8 cellular contexts compared by ENCODE assay signal in genomic region chr1:75991497-75992114, GRCh38. TPM values are rescaled to one million over a fixed set of nuclear protein-coding genes. Genes with fewer than 3 reads are reported as not detected.
DNase-seq lines count a peak whose midpoint lies in the region; ATAC-seq and TF ChIP-seq lines count a peak whose summit lies in the region.

No MANE protein-coding gene starts in this region.

- H3K9me2 ChIP-seq in neural cell (ENCODE audit: insufficient read depth, low read length): no peaks in the 10 kb centered on the region

- no peaks in the 10 kb centered on the region for H3K9me3 ChIP-seq in neural cell (ENCODE audit: low read length)

- H3K27me3 ChIP-seq in neural cell (ENCODE audit: insufficient read depth, low read depth, low read length): no peaks in the 10 kb centered on the region

- no peaks in the 10 kb centered on the region for H3K4me1 Mint-ChIP-seq in activated T-cell treated with anti-CD3 and anti-CD28 coated beads, Interleukin-2, amount 50 U/mL, for 4 hours (ENCODE audit: low read depth)
- H3K4me1 Mint-ChIP-seq in stimulated activated naive CD8-positive, alpha-beta T cell treated with anti-CD3 and anti-CD28 coated beads, Interleukin-15, amount 100 ng/mL, for 72 hours: no peaks in the 10 kb centered on the region

- no peaks in the 10 kb centered on the region for H3K9me3 Mint-ChIP-seq in activated T-cell treated with anti-CD3 and anti-CD28 coated beads, Interleukin-2, amount 50 U/mL, for 4 hours
- H3K9me3 Mint-ChIP-seq in stimulated activated naive CD8-positive, alpha-beta T cell treated with anti-CD3 and anti-CD28 coated beads, Interleukin-15, amount 100 ng/mL, for 72 hours: no peaks in the 10 kb centered on the region

- H3K36me3 Mint-ChIP-seq in activated T-cell treated with anti-CD3 and anti-CD28 coated beads, Interleukin-2, amount 50 U/mL, for 4 hours (ENCODE audit: insufficient read depth): no peaks in the 10 kb centered on the region

- TF ChIP-seq EP300 in Ishikawa (IDR thresholded peaks at IDR 0.05; ENCODE audit: borderline replicate concordance) (no peak), neural cell (conservative IDR thresholded peaks at IDR 0.05; ENCODE audit: poor library complexity, severe bottlenecking) (no peak)

- H4K20me1 ChIP-seq in neural cell (ENCODE audit: insufficient read depth): no peaks in the 10 kb centered on the region

- H3K79me2 ChIP-seq in neural cell (replicated peaks; ENCODE audit: insufficient read depth, low read length): no peaks in the 10 kb centered on the region

- H3K9ac ChIP-seq in neural cell (ENCODE audit: low read length): no peak overlapping the region

- TF ChIP-seq RAD21 in Ishikawa (IDR thresholded peaks at IDR 0.05; ENCODE audit: low read depth) (peak; percentile 81), neural cell (conservative IDR thresholded peaks at IDR 0.05) (peak; percentile 88)

- no peak overlapping the region for H3K27ac ChIP-seq in neural cell (ENCODE audit: low read length)

- no peak overlapping the region for H2AFZ ChIP-seq in neural cell (ENCODE audit: low read depth, low read length)

- H3K4me2 ChIP-seq in neural cell (ENCODE audit: low read length): no peak overlapping the region

- peaks cover 4% of the 10 kb centered on the region for H3K27me3 Mint-ChIP-seq in activated T-cell treated with anti-CD3 and anti-CD28 coated beads, Interleukin-2, amount 50 U/mL, for 4 hours (ENCODE audit: low read depth)
- peaks cover 7% of the 10 kb centered on the region for H3K27me3 Mint-ChIP-seq in stimulated activated naive CD8-positive, alpha-beta T cell treated with anti-CD3 and anti-CD28 coated beads, Interleukin-15, amount 100 ng/mL, for 72 hours

- peak; percentile 81 for ATAC-seq in GM21526 (IDR thresholded peaks at IDR 0.05; ENCODE audit: low FRiP score, unreplicated experiment)
- ATAC-seq in activated T-cell treated with anti-CD3 and anti-CD28 coated beads, Interleukin-2, amount 50 U/mL, for 4 hours: peak; percentile 43 to 58
- peak; percentile 76 for ATAC-seq in stimulated activated naive CD8-positive, alpha-beta T cell treated with anti-CD3 and anti-CD28 coated beads, Interleukin-15, amount 100 ng/mL, for 72 hours

- DNase-seq in DMS53 (lab: John Stamatoyannopoulos, UW) (peak; percentile 97), OCI-M1 (lab: John Stamatoyannopoulos, UW) (peak; percentile 81), fibroblast of mammary gland (ENCODE audit: low read depth) (peak; percentile 85)
- peak; percentile 66 for DNase-seq in activated T-cell treated with anti-CD3 and anti-CD28 coated beads, Interleukin-2, amount 50 U/mL, for 4 hours
- peak; percentile 48 to 63 for DNase-seq in stimulated activated naive CD8-positive, alpha-beta T cell treated with anti-CD3 and anti-CD28 coated beads, Interleukin-15, amount 100 ng/mL, for 72 hours

- H3K4me3 ChIP-seq in fibroblast of mammary gland (ENCODE audit: control insufficient read depth, low read depth, low read length) (no peak overlapping the region), neural cell (ENCODE audit: low read length) (no peak overlapping the region)

- TF ChIP-seq CTCF in fibroblast of mammary gland (conservative IDR thresholded peaks at IDR 0.05; ENCODE audit: control insufficient read depth, insufficient read depth, low read depth, low read length): peak; percentile 83
- peak; percentile 90 for TF ChIP-seq CTCF in neural cell (IDR thresholded peaks at IDR 0.05; ENCODE audit: poor library complexity, severe bottlenecking)

- H3F3A ChIP-seq in neural cell (ENCODE audit: insufficient read depth, low read length, poor library complexity, severe bottlenecking): no peaks in the 10 kb centered on the region

- H3K27ac Mint-ChIP-seq in stimulated activated naive CD8-positive, alpha-beta T cell treated with anti-CD3 and anti-CD28 coated beads, Interleukin-15, amount 100 ng/mL, for 72 hours: no peak overlapping the region

- no peaks in the 10 kb centered on the region for H3K36me3 ChIP-seq in neural cell (ENCODE audit: insufficient read depth, low read length)

- H3K4me3 Mint-ChIP-seq in activated T-cell treated with anti-CD3 and anti-CD28 coated beads, Interleukin-2, amount 50 U/mL, for 4 hours: no peak overlapping the region
- no peak overlapping the region for H3K4me3 Mint-ChIP-seq in stimulated activated naive CD8-positive, alpha-beta T cell treated with anti-CD3 and anti-CD28 coated beads, Interleukin-15, amount 100 ng/mL, for 72 hours

TF ChIP-seq in Ishikawa, 13 proteins besides CTCF, POLR2A, EP300 and RAD21:
- peak; percentile 97 for TF ChIP-seq NFIC (IDR thresholded peaks at IDR 0.05)
- TF ChIP-seq TEAD4 (IDR thresholded peaks at IDR 0.05): no peak

TF ChIP-seq in neural cell, 6 proteins besides CTCF, POLR2A, EP300 and RAD21:
- TF ChIP-seq SMC3 (conservative IDR thresholded peaks at IDR 0.05; ENCODE audit: poor library complexity) (peak; percentile 93), POLR2AphosphoS5 (IDR thresholded peaks at IDR 0.05) (no peak), EZH2 (IDR thresholded peaks at IDR 0.05; ENCODE audit: borderline replicate concordance, insufficient read depth, low read length, poor library complexity, severe bottlenecking) (no peak)

RNA-seq across cellular contexts. Expression of gene ASB17, which starts 59.4 kb away (rescaled TPM):
- not detected for total RNA-seq in activated T-cell treated with anti-CD3 and anti-CD28 coated beads, Interleukin-2, amount 50 U/mL, for 4 hours
- not detected in 2 replicates for polyA plus RNA-seq in neural cell
- not detected in 2 replicates for polyA minus RNA-seq in neural cell
